1 cellular context compared by ENCODE assay signal in the genomic region with DNA sequence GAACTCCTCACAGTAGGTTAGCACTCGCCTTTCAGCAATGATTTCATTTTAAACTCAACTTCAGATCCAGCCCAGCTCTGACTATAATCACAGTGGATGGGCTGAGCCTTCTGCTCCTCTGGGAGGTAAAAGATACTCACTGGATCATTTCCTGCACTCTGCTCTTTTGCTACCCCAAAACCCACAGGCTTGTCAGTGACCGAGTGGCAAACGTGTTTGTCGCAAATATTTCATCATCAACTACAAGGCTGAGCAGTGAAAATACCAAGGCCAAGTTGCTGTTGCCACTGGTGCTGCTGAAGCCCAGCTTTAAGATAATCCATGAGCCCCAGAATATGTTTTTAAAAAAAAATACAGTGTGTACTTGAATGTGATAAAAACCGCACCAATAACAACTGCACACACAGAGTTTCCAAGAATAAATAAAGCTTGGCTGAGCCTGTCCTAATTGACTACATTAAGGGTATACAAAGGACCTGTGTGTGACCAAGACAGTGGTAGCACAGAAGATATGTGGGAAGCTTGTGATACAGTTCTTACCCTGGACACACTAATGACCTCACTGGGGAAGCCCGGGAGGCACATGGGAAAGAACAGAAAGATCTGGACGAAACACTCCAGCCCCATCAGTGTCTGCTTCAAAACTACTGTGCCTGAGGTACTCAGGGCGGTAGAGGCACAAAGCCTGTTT.
TF ChIP-seq lines count a peak whose summit lies in the region.

No MANE protein-coding gene starts in this region.

TF ChIP-seq in H1, 55 proteins besides CTCF, POLR2A, EP300 and RAD21:
- TF ChIP-seq EGR1 (IDR thresholded peaks at IDR 0.05; ENCODE audit: borderline replicate concordance, low read depth, low read length) (no peak), CHD2 (IDR thresholded peaks at IDR 0.05; ENCODE audit: low read length) (no peak), SIN3A (conservative IDR thresholded peaks at IDR 0.05 in 1 of 2, IDR thresholded peaks at IDR 0.05 in 1 of 2; ENCODE audit: low read depth in 1 of 2, low read length in 2 of 2) (no peak), HDAC6 (IDR thresholded peaks at IDR 0.05; ENCODE audit: low read depth, low read length) (no peak), KDM1A (IDR thresholded peaks at IDR 0.05; ENCODE audit: borderline replicate concordance, low read length) (no peak), SUZ12 (IDR thresholded peaks at IDR 0.05; ENCODE audit: low read length) (no peak), KDM5A (IDR thresholded peaks at IDR 0.05; ENCODE audit: low read length) (no peak), GABPA (IDR thresholded peaks at IDR 0.05; ENCODE audit: borderline replicate concordance, insufficient read depth, low read length) (no peak), SIRT6 (IDR thresholded peaks at IDR 0.05; ENCODE audit: low read length) (no peak), TAF1 (IDR thresholded peaks at IDR 0.05; ENCODE audit: low read depth, low read length) (no peak), PHF8 (conservative IDR thresholded peaks at IDR 0.05; ENCODE audit: low read depth, low read length) (no peak), CREB1 (IDR thresholded peaks at IDR 0.05) (no peak), USF2 (IDR thresholded peaks at IDR 0.05; ENCODE audit: low read length) (no peak), TEAD4 (IDR thresholded peaks at IDR 0.05; ENCODE audit: low read depth, low read length) (no peak), ASH2L (IDR thresholded peaks at IDR 0.05; ENCODE audit: low read length) (no peak), CBX5 (IDR thresholded peaks at IDR 0.05; ENCODE audit: low read depth, low read length) (no peak), CEBPB (IDR thresholded peaks at IDR 0.05; ENCODE audit: low read depth, low read length) (no peak)
- TF ChIP-seq, protein P1, sequence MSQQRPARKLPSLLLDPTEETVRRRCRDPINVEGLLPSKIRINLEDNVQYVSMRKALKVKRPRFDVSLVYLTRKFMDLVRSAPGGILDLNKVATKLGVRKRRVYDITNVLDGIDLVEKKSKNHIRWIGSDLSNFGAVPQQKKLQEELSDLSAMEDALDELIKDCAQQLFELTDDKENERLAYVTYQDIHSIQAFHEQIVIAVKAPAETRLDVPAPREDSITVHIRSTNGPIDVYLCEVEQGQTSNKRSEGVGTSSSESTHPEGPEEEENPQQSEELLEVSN (IDR thresholded peaks at IDR 0.05) = no peak
